Comparison of ENCODE assay signal across 24 cellular contexts in the genomic region with DNA sequence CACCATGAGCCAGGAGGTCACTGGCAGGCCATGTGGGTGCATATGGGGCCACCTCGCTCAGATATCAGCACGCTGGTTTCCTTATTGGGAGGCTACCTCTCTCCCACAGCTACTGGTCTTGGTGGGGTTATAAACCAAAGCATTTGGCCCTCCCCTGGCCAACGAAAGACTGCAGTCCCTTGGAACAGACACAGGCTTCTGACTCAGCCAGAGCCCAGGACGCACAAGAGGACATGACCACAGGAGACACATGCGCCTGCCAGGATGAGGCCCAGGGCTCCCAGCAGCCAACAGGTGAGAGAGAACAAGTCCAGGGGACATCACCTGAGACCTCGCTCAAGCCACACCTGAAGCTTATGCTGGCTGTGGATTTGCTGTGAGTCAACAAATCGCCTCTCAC. TPM values are rescaled to one million over a fixed set of nuclear protein-coding genes. Genes with fewer than 3 reads are reported as not detected.
A peak's percentile ranks its signal among the peaks of the same experiment; 100 is the strongest.
DNase-seq lines count a peak whose midpoint lies in the region; ATAC-seq and TF ChIP-seq lines count a peak whose summit lies in the region.
"Had no signal": no experiment of that assay in that cellular context is flagged by ENCODE, and none has a peak within 500 bp of the region (broad histone marks: within the 10 kb centered on the region; RNA-seq: fewer than 3 reads in every experiment).

No MANE protein-coding gene starts in this region.

- TF ChIP-seq POLR2A in sigmoid colon (IDR thresholded peaks at IDR 0.05) = no peak

- H3K4me3 Mint-ChIP-seq in effector memory CD8-positive, alpha-beta T cell = no peak overlapping the region
- H3K4me3 Mint-ChIP-seq: activated naive CD8-positive, alpha-beta T cell treated with anti-CD3 and anti-CD28 coated beads, Interleukin-2, amount 50 U/mL, for 24 hours; endodermal cell; immature natural killer cell had no signal

- TF ChIP-seq EP300 in sigmoid colon (IDR thresholded peaks at IDR 0.05) = no peak

- 61 to 77% methylated on average over 7 of the region's 7 CpGs for WGBS in sigmoid colon, 2 donors

- no peaks in the 10 kb centered on the region for H3K9me3 ChIP-seq in sigmoid colon
- H3K9me3 ChIP-seq: heart right ventricle had no signal

- no peak overlapping the region for H3K27ac ChIP-seq in sigmoid colon
- H3K27ac ChIP-seq: brain microvascular endothelial cell, heart right ventricle had no signal

- intact Hi-C loops in sigmoid colon (cut with DNase I) = no loop called here

- DNase-seq in activated effector memory CD4-positive, alpha-beta T cell treated with anti-CD3 and anti-CD28 coated beads, Interleukin-2, amount 50 U/mL, for 16 hours = peak; percentile 61
- no peak for DNase-seq in activated effector memory CD4-positive, alpha-beta T cell treated with Interleukin-2 at 50 U/mL for 16 hours
- DNase-seq in M059J (ENCODE audit: low read depth) (peak; percentile 28), sigmoid colon (peak; percentile 56), NCI-H510A treated with DMSO at 0.1 percent for 48 hours (lab: John Stamatoyannopoulos, UW) (no peak), H4 (ENCODE audit: low spot score) (no peak)
- no peak for DNase-seq in effector memory CD8-positive, alpha-beta T cell
- DNase-seq: activated CD4-positive, CD25-positive, alpha-beta regulatory T cell treated with anti-CD3 and anti-CD28 coated beads, Interleukin-2, amount 50 U/mL, for 72 hours; activated naive CD8-positive, alpha-beta T cell treated with anti-CD3 and anti-CD28 coated beads, Interleukin-2, amount 50 U/mL, for 24 hours; brain microvascular endothelial cell; CD4-positive, CD25-positive, alpha-beta regulatory T cell; DMS79; endodermal cell; GOT3; heart right ventricle; immature natural killer cell; NCI-H1105 treated with DMSO at 0.1 percent for 48 hours; NCI-H2081; NCI-H446; NK-92 treated with Interleukin-12 subunit alpha and Interleukin-12 subunit beta, amount 100 ng/mL, for 24 hours; retina; RPMI8226; stimulated activated CD4-positive, alpha-beta T cell treated with anti-CD3 and anti-CD28 coated beads, Interleukin-15, amount 100 ng/mL, for 24 hours had no signal

- H3K4me1 Mint-ChIP-seq in effector memory CD8-positive, alpha-beta T cell (ENCODE audit: low read depth in 2 of 2) = peaks cover 4 to 8% of the 10 kb centered on the region in 2 donors

- no peak for TF ChIP-seq CTCF in sigmoid colon (IDR thresholded peaks at IDR 0.05)

- no peaks in the 10 kb centered on the region for H3K27me3 Mint-ChIP-seq in effector memory CD8-positive, alpha-beta T cell
- H3K27me3 Mint-ChIP-seq: activated naive CD8-positive, alpha-beta T cell treated with anti-CD3 and anti-CD28 coated beads, Interleukin-2, amount 50 U/mL, for 24 hours; CD4-positive, CD25-positive, alpha-beta regulatory T cell had no signal

- peak overlapping the region; percentile 52 to 84 for H3K27ac Mint-ChIP-seq in effector memory CD8-positive, alpha-beta T cell
- H3K27ac Mint-ChIP-seq: activated naive CD8-positive, alpha-beta T cell treated with anti-CD3 and anti-CD28 coated beads, Interleukin-2, amount 50 U/mL, for 24 hours had no signal

- H3K36me3 Mint-ChIP-seq in effector memory CD8-positive, alpha-beta T cell (ENCODE audit: insufficient read depth) = peaks cover 3% of the 10 kb centered on the region

- peaks cover 0 to 16% (median 0%) of the 10 kb centered on the region in 4 donors for H3K36me3 ChIP-seq in sigmoid colon
- H3K36me3 ChIP-seq: brain microvascular endothelial cell had no signal

- no peaks in the 10 kb centered on the region for H3K27me3 ChIP-seq in sigmoid colon
- H3K27me3 ChIP-seq: brain microvascular endothelial cell, heart right ventricle had no signal

- H3K4me3 ChIP-seq in sigmoid colon = no peak overlapping the region
- H3K4me3 ChIP-seq: heart right ventricle had no signal

- peaks cover 0 to 7% (median 3%) of the 10 kb centered on the region in 4 donors for H3K4me1 ChIP-seq in sigmoid colon

- no peaks in the 10 kb centered on the region for H3K9me3 Mint-ChIP-seq in effector memory CD8-positive, alpha-beta T cell
- H3K9me3 Mint-ChIP-seq: activated naive CD8-positive, alpha-beta T cell treated with anti-CD3 and anti-CD28 coated beads, Interleukin-2, amount 50 U/mL, for 24 hours; CD4-positive, CD25-positive, alpha-beta regulatory T cell; immature natural killer cell had no signal

- no peak for ATAC-seq in effector memory CD8-positive, alpha-beta T cell (replicated peaks)
- ATAC-seq in HG02678 (IDR thresholded peaks at IDR 0.05; ENCODE audit: unreplicated experiment) = no peak
- ATAC-seq: activated naive CD8-positive, alpha-beta T cell treated with anti-CD3 and anti-CD28 coated beads, Interleukin-2, amount 50 U/mL, for 24 hours; heart right ventricle had no signal

RNA-seq across cellular contexts. Expression of gene NPHP4, which starts 13.8 kb away (rescaled TPM):
- 5.4 and 7.8 TPM in 2 replicates for total RNA-seq in M059J (2014; rRNA removed; shearing (Covaris generic))
- total RNA-seq in sigmoid colon = 10 to 100 TPM in 2 of 4 donors, 1 to 10 TPM in 2; 4.9 to 12.2 (median 8.8) TPM
- 1 to 10 TPM in 2 of 3 donors, under 1 TPM in 1; 0.60 to 6.3 (median 1.2) TPM for polyA plus RNA-seq in sigmoid colon
- total RNA-seq in H4 (2014; rRNA removed; shearing (Covaris generic)) = 2.4 and 12.0 TPM in 2 replicates

Comparison
In these comparisons a context has a peak if more than half of its experiments do, and no peak if none do; other contexts are left out.
1. DNase-seq: peak in activated effector memory CD4-positive, alpha-beta T cell treated with anti-CD3 and anti-CD28 coated beads, Interleukin-2, amount 50 U/mL, for 16 hours (single experiment), M059J (single experiment) and sigmoid colon (single experiment); none in activated effector memory CD4-positive, alpha-beta T cell treated with Interleukin-2 at 50 U/mL for 16 hours (single experiment), effector memory CD8-positive, alpha-beta T cell (0 of 3), NCI-H510A treated with DMSO at 0.1 percent for 48 hours (single experiment) and H4 (single experiment).